ENCODE assay signal across 13 cellular contexts in genomic region chr11:17905477-17905876, GRCh38.
A peak's percentile ranks its signal among the peaks of the same experiment; 100 is the strongest.
DNase-seq lines count a peak whose midpoint lies in the region; ATAC-seq and TF ChIP-seq lines count a peak whose summit lies in the region.
"Had no signal": no experiment of that assay in that cellular context is flagged by ENCODE, and none has a peak within 500 bp of the region (broad histone marks: within the 10 kb centered on the region; RNA-seq: fewer than 3 reads in every experiment).

No MANE protein-coding gene starts in this region.

- DNase-seq in hippocampal formation (lab: John Stamatoyannopoulos, UW) (no peak), smooth muscle cell (lab: John Stamatoyannopoulos, UW; ENCODE audit: unreplicated experiment) (no peak), mammary epithelial cell (no peak)
- DNase-seq in activated CD4-positive, alpha-beta memory T cell treated with anti-CD3 and anti-CD28 coated beads for 36 hours, result no peak
- DNase-seq: NCI-H524, testis, WERI-Rb-1 had no signal

- in situ Hi-C loops in mammary epithelial cell (cut with MboI; ENCODE audit: low sequenced_read_pairs in 2 of 2), result no loop called here

- H3F3A ChIP-seq in smooth muscle cell (ENCODE audit: low read depth), result no peaks in the 10 kb centered on the region

- POLR2A ChIA-PET in activated CD4-positive, alpha-beta memory T cell treated with anti-CD3 and anti-CD28 coated beads for 36 hours (lab: Charles Lee), result no interaction called here

- dilution Hi-C loops in mammary epithelial cell (cut with HindIII; ENCODE audit: low sequenced_read_pairs), result no loop called here

- BruUV-seq in mammary epithelial cell (replicated peaks; lab: Mats Ljungman, UMichigan), result no TSS peak

- no peaks in the 10 kb centered on the region for H3K9me3 Mint-ChIP-seq in activated CD4-positive, alpha-beta memory T cell treated with anti-CD3 and anti-CD28 coated beads for 36 hours

- H3K9ac ChIP-seq in smooth muscle cell (ENCODE audit: low read depth) (no peak overlapping the region), mammary epithelial cell (ENCODE audit: insufficient read depth, low read length) (no peak overlapping the region)

- H3K27ac Mint-ChIP-seq in activated CD4-positive, alpha-beta memory T cell treated with anti-CD3 and anti-CD28 coated beads for 36 hours, result no peak overlapping the region

- H4K20me1 ChIP-seq in smooth muscle cell (ENCODE audit: low read depth), result no peaks in the 10 kb centered on the region
- no peaks in the 10 kb centered on the region for H4K20me1 ChIP-seq in mammary epithelial cell (ENCODE audit: insufficient read depth, low read length)

- H3K79me2 ChIP-seq in smooth muscle cell (ENCODE audit: low read depth), result no peaks in the 10 kb centered on the region
- no peaks in the 10 kb centered on the region for H3K79me2 ChIP-seq in mammary epithelial cell (ENCODE audit: insufficient read depth, low read length)

- H3K27me3 Mint-ChIP-seq in activated CD4-positive, alpha-beta memory T cell treated with anti-CD3 and anti-CD28 coated beads for 36 hours, result no peaks in the 10 kb centered on the region

- intact Hi-C loops in activated CD4-positive, alpha-beta memory T cell treated with anti-CD3 and anti-CD28 coated beads for 36 hours (cut with micrococcal nuclease), result no loop called here
- intact Hi-C loops in mammary epithelial cell (cut with micrococcal nuclease), result no loop called here

- H3K36me3 Mint-ChIP-seq in activated CD4-positive, alpha-beta memory T cell treated with anti-CD3 and anti-CD28 coated beads for 36 hours, result peaks cover 4% of the 10 kb centered on the region

- H3K4me2 ChIP-seq in smooth muscle cell (no peak overlapping the region), mammary epithelial cell (ENCODE audit: insufficient read depth, low read depth, low read length) (no peak overlapping the region)

- H2AFZ ChIP-seq in smooth muscle cell (ENCODE audit: low read depth) (no peak overlapping the region), mammary epithelial cell (ENCODE audit: low read depth, low read length) (no peak overlapping the region)

- H3K36me3 ChIP-seq in smooth muscle cell (ENCODE audit: low read depth) (no peaks in the 10 kb centered on the region), mammary epithelial cell (ENCODE audit: insufficient read depth, low read length) (no peaks in the 10 kb centered on the region)
- H3K36me3 ChIP-seq: SJSA1 had no signal

- H3K27me3 ChIP-seq in smooth muscle cell (ENCODE audit: low read depth) (no peaks in the 10 kb centered on the region), mammary epithelial cell (ENCODE audit: insufficient read depth, low read length) (no peaks in the 10 kb centered on the region)
- H3K27me3 ChIP-seq: SJSA1, testis had no signal

- H3K4me3 Mint-ChIP-seq in activated CD4-positive, alpha-beta memory T cell treated with anti-CD3 and anti-CD28 coated beads for 36 hours, result no peak overlapping the region

- H3K9me3 ChIP-seq in smooth muscle cell (replicated peaks; ENCODE audit: low read depth), result no peaks in the 10 kb centered on the region
- H3K9me3 ChIP-seq in mammary epithelial cell (replicated peaks; ENCODE audit: insufficient read depth, low read length), result no peaks in the 10 kb centered on the region
- H3K9me3 ChIP-seq: SJSA1, testis had no signal

- ATAC-seq in GM18511 (IDR thresholded peaks at IDR 0.05; ENCODE audit: unreplicated experiment) (peak; percentile 93), GM21360 (IDR thresholded peaks at IDR 0.05; ENCODE audit: unreplicated experiment) (peak; percentile 78), HG02938 (IDR thresholded peaks at IDR 0.05; ENCODE audit: unreplicated experiment) (peak; percentile 85), HG03575 (IDR thresholded peaks at IDR 0.05; ENCODE audit: extremely low read depth, insufficient number of reproducible peaks, low FRiP score, unreplicated experiment) (peak; percentile 79)

- no peaks in the 10 kb centered on the region for H3K4me1 Mint-ChIP-seq in activated CD4-positive, alpha-beta memory T cell treated with anti-CD3 and anti-CD28 coated beads for 36 hours (ENCODE audit: low read depth)

- H3K4me1 ChIP-seq in smooth muscle cell (ENCODE audit: low read depth) (peaks cover 5% of the 10 kb centered on the region), mammary epithelial cell (ENCODE audit: insufficient read depth, low read length) (no peaks in the 10 kb centered on the region)
- H3K4me1 ChIP-seq: SJSA1 had no signal

- no peak overlapping the region for H3K4me3 ChIP-seq in smooth muscle cell
- no peak overlapping the region for H3K4me3 ChIP-seq in mammary epithelial cell (replicated peaks in 1 of 3; ENCODE audit: insufficient read depth in 1 of 3, low read depth in 2 of 3, low read length in 3 of 3)
- H3K4me3 ChIP-seq: SJSA1, testis had no signal

- TF ChIP-seq CTCF in smooth muscle cell (IDR thresholded peaks at IDR 0.05; ENCODE audit: borderline replicate concordance, insufficient read depth, poor library complexity, severe bottlenecking), result no peak
- no peak for TF ChIP-seq CTCF in mammary epithelial cell (conservative IDR thresholded peaks at IDR 0.05 in 1 of 2, IDR thresholded peaks at IDR 0.05 in 1 of 2; ENCODE audit: extremely low read depth in 1 of 2, insufficient read depth in 1 of 2, low read depth in 1 of 2, low read length in 2 of 2)

- CTCF ChIA-PET in activated CD4-positive, alpha-beta memory T cell treated with anti-CD3 and anti-CD28 coated beads for 36 hours (lab: Charles Lee), result interaction anchor here (1.4 kb wide), 1 partner anchor 175 kb away, joined by 3 read pairs; no protein-coding TSS in a partner anchor
- CTCF ChIA-PET in mammary epithelial cell (lab: Charles Lee; ENCODE audit: low non-redundant PET), result no interaction called here

- H3K27ac ChIP-seq in smooth muscle cell (ENCODE audit: low read depth) (no peak overlapping the region), mammary epithelial cell (ENCODE audit: insufficient read depth, low read depth, low read length) (no peak overlapping the region)
- H3K27ac ChIP-seq: epithelial cell of prostate, SJSA1, testis, WERI-Rb-1 had no signal
